In genomic region chr3:60989893-60990740, GRCh38 we compare ENCODE assay signal across 19 cellular contexts.
DNase-seq lines count a peak whose midpoint lies in the region; ATAC-seq and TF ChIP-seq lines count a peak whose summit lies in the region.
"Had no signal": no experiment of that assay in that cellular context is flagged by ENCODE, and none has a peak within 500 bp of the region (broad histone marks: within the 10 kb centered on the region; RNA-seq: fewer than 3 reads in every experiment).

No MANE protein-coding gene starts in this region.

- in situ Hi-C loops in SK-MEL-5 (cut with HindIII; ENCODE audit: low pct_unique_long_range_greater_than_20kb, low sequenced_read_pairs), result no loop called here
- in situ Hi-C loops in brain microvascular endothelial cell (cut with HindIII; ENCODE audit: low pct_ligation_motif_present, low sequenced_read_pairs), result no loop called here

- no peak overlapping the region for H3K9ac ChIP-seq in Karpas-422 (ENCODE audit: low read length)
- H3K9ac ChIP-seq: KMS-11 had no signal

- intact Hi-C loops in left ventricle myocardium inferior (cut with micrococcal nuclease), result no loop called here
- intact Hi-C loops in cardiac septum (cut with DNase I), result no loop called here
- intact Hi-C loops in left ventricle myocardium superior (cut with micrococcal nuclease), result no loop called here

- H3K4me2 ChIP-seq in Karpas-422 (ENCODE audit: low read depth, low read length, poor library complexity, severe bottlenecking), result no peak overlapping the region
- H3K4me2 ChIP-seq: A549, KMS-11 had no signal

- no peak overlapping the region for H3K27ac ChIP-seq in left ventricle myocardium inferior (replicated peaks)
- no peak overlapping the region for H3K27ac ChIP-seq in brain microvascular endothelial cell
- no peak overlapping the region for H3K27ac ChIP-seq in Karpas-422 (ENCODE audit: low read length)
- H3K27ac ChIP-seq: A549, KMS-11, SJCRH30 had no signal

- DNase-seq in left ventricle myocardium inferior (no peak), cardiac septum (ENCODE audit: low spot score) (no peak), SK-MEL-5 (ENCODE audit: low read depth, low spot score) (peak; percentile 86), left ventricle myocardium superior (no peak), brain microvascular endothelial cell (no peak), NCI-H1930 (lab: John Stamatoyannopoulos, UW) (no peak), Karpas-422 (no peak)
- DNase-seq: DMS79, H7, NCI-H1105 treated with DMSO at 0.1 percent for 48 hours, NCI-H2107, NCI-H226, NCI-H510A treated with DMSO at 0.1 percent for 48 hours, NCI-H748 treated with DMSO at 0.1 percent for 48 hours, SJCRH30 had no signal

- H3K4me1 ChIP-seq in left ventricle myocardium inferior (peaks cover 37% of the 10 kb centered on the region), Karpas-422 (ENCODE audit: low read length) (no peaks in the 10 kb centered on the region)
- H3K4me1 ChIP-seq: A549, SJCRH30 had no signal

- H3K36me3 ChIP-seq in left ventricle myocardium inferior, result no peaks in the 10 kb centered on the region
- H3K36me3 ChIP-seq in brain microvascular endothelial cell (replicated peaks), result no peaks in the 10 kb centered on the region
- no peaks in the 10 kb centered on the region for H3K36me3 ChIP-seq in Karpas-422 (ENCODE audit: insufficient read depth, low read length)
- H3K36me3 ChIP-seq: SJCRH30 had no signal

- no peak overlapping the region for H2AFZ ChIP-seq in Karpas-422 (ENCODE audit: low read length)

- TF ChIP-seq CTCF in left ventricle myocardium inferior (IDR thresholded peaks at IDR 0.05; ENCODE audit: borderline replicate concordance) (no peak), brain microvascular endothelial cell (IDR thresholded peaks at IDR 0.05; ENCODE audit: low read depth, low read length, missing control alignments) (no peak)

- H3K27me3 ChIP-seq in left ventricle myocardium inferior (ENCODE audit: low read depth) (no peaks in the 10 kb centered on the region), brain microvascular endothelial cell (replicated peaks) (no peaks in the 10 kb centered on the region), Karpas-422 (ENCODE audit: low read length) (no peaks in the 10 kb centered on the region)
- H3K27me3 ChIP-seq: SJCRH30 had no signal

- H3K79me2 ChIP-seq in Karpas-422 (ENCODE audit: low read length), result no peaks in the 10 kb centered on the region

- H3K9me3 ChIP-seq in left ventricle myocardium inferior (replicated peaks) (peaks cover 9% of the 10 kb centered on the region), Karpas-422 (ENCODE audit: low read length) (peaks cover 28% of the 10 kb centered on the region)
- H3K9me3 ChIP-seq: A549, SJCRH30 had no signal

- peak overlapping the region; percentile 9 for H3K4me3 ChIP-seq in left ventricle myocardium inferior
- H3K4me3 ChIP-seq in brain microvascular endothelial cell (ENCODE audit: low read depth, low read length), result no peak overlapping the region
- H3K4me3 ChIP-seq in Karpas-422 (ENCODE audit: low read length), result no peak overlapping the region
- H3K4me3 ChIP-seq: A549, SJCRH30 had no signal

- H4K20me1 ChIP-seq in Karpas-422 (ENCODE audit: insufficient read depth, low read depth, low read length), result no peaks in the 10 kb centered on the region

- no peaks in the 10 kb centered on the region for H3K9me2 ChIP-seq in Karpas-422 (replicated peaks; ENCODE audit: insufficient read depth, low read length)

- ATAC-seq in left ventricle myocardium superior (peak; percentile 51), HG02798 (IDR thresholded peaks at IDR 0.05; ENCODE audit: poor library complexity, unreplicated experiment) (no peak)
- ATAC-seq: A549, Panc1 had no signal
